31 cellular contexts compared by ENCODE assay signal in genomic region chr6:41342241-41342640, GRCh38. TPM values are rescaled to one million over a fixed set of nuclear protein-coding genes. Genes with fewer than 3 reads are reported as not detected.
"Had no signal": no experiment of that assay in that cellular context is flagged by ENCODE, and none has a peak within 500 bp of the region (broad histone marks: within the 10 kb centered on the region; RNA-seq: fewer than 3 reads in every experiment).

No MANE protein-coding gene starts in this region.

- FAIRE-seq: bronchial epithelial cell, RCC 7860, TTC549 had no signal

- DNase-seq: activated B cell treated with CpG ODN at 0.5 μM for 24 hours; activated CD4-positive, alpha-beta T cell treated with anti-CD3 and anti-CD28 coated beads for 1 hour; activated CD4-positive, alpha-beta T cell treated with anti-CD3 and anti-CD28 coated beads, Interleukin-2, amount 50 U/mL, for 48 hours; activated gamma-delta T cell; activated naive CD4-positive, alpha-beta T cell treated with anti-CD3 and anti-CD28 coated beads for 36 hours; activated naive CD8-positive, alpha-beta T cell treated with anti-CD3 and anti-CD28 coated beads, Interleukin-2, amount 50 U/mL, for 24 hours; activated T-cell treated with anti-CD3 and anti-CD28 coated beads for 4 hours; activated T-cell treated with anti-CD3 and anti-CD28 coated beads, Interleukin-2, amount 50 U/mL, for 48 hours; amniotic stem cell; body of pancreas; central memory CD4-positive, alpha-beta T cell; Karpas-422; MM.1S; NCI-H1105; NCI-H1436; NCI-H1694 treated with DMSO at 0.1 percent for 48 hours; NCI-H2029 treated with DMSO at 0.1 percent for 48 hours; NCI-H446; NCI-H524; SHP77 treated with DMSO at 0.1 percent for 48 hours; T-cell; T-helper 2 cell; T1000 had no signal

- H3K9me3 Mint-ChIP-seq: activated B cell treated with CpG ODN at 0.5 μM for 24 hours; activated CD4-positive, alpha-beta T cell treated with anti-CD3 and anti-CD28 coated beads, Interleukin-2, amount 10 ng/mL, durations not matched to agents 24 days and 14 days; activated naive CD4-positive, alpha-beta T cell treated with anti-CD3 and anti-CD28 coated beads for 36 hours; activated naive CD8-positive, alpha-beta T cell treated with anti-CD3 and anti-CD28 coated beads, Interleukin-2, amount 50 U/mL, for 24 hours; activated T-helper 17 cell treated with anti-CD3 and anti-CD28 coated beads, Interleukin-2, amount 50 U/mL, for 72 hours; T-cell had no signal

- H3K36me3 Mint-ChIP-seq: T-cell had no signal

- H3K4me3 Mint-ChIP-seq: activated B cell treated with CpG ODN at 0.5 μM for 24 hours; activated CD4-positive, alpha-beta T cell treated with anti-CD3 and anti-CD28 coated beads, Interleukin-2, amount 10 ng/mL, durations not matched to agents 24 days and 14 days; activated naive CD4-positive, alpha-beta T cell treated with anti-CD3 and anti-CD28 coated beads for 36 hours; activated naive CD8-positive, alpha-beta T cell treated with anti-CD3 and anti-CD28 coated beads, Interleukin-2, amount 50 U/mL, for 24 hours; activated T-helper 17 cell treated with anti-CD3 and anti-CD28 coated beads, Interleukin-2, amount 50 U/mL, for 72 hours; T-cell had no signal

- ATAC-seq: activated naive CD8-positive, alpha-beta T cell treated with anti-CD3 and anti-CD28 coated beads, Interleukin-2, amount 50 U/mL, for 24 hours; activated T-helper 17 cell treated with anti-CD3 and anti-CD28 coated beads, Interleukin-2, amount 50 U/mL, for 72 hours; body of pancreas; T-cell had no signal

- H3K27ac Mint-ChIP-seq: activated B cell treated with CpG ODN at 0.5 μM for 24 hours; activated CD4-positive, alpha-beta T cell treated with anti-CD3 and anti-CD28 coated beads, Interleukin-2, amount 10 ng/mL, durations not matched to agents 24 days and 14 days; activated naive CD4-positive, alpha-beta T cell treated with anti-CD3 and anti-CD28 coated beads for 36 hours; activated naive CD8-positive, alpha-beta T cell treated with anti-CD3 and anti-CD28 coated beads, Interleukin-2, amount 50 U/mL, for 24 hours; activated T-helper 17 cell treated with anti-CD3 and anti-CD28 coated beads, Interleukin-2, amount 50 U/mL, for 72 hours had no signal

RNA-seq across cellular contexts. Expression of gene NCR2, which starts 6.8 kb away (rescaled TPM):
- total RNA-seq: activated B cell treated with CpG ODN at 0.5 μM for 24 hours; activated CD4-positive, alpha-beta T cell treated with anti-CD3 and anti-CD28 coated beads, Interleukin-2, amount 10 ng/mL, durations not matched to agents 24 days and 14 days; activated CD8-positive, alpha-beta memory T cell treated with anti-CD3 and anti-CD28 coated beads for 36 hours; activated naive CD4-positive, alpha-beta T cell treated with anti-CD3 and anti-CD28 coated beads for 36 hours; activated T-helper 17 cell treated with anti-CD3 and anti-CD28 coated beads, Interleukin-2, amount 50 U/mL, for 72 hours; ascending aorta; body of pancreas; bronchial epithelial cell; SK-MEL-5; T-cell had no signal

RNA-seq across cellular contexts. Expression of gene TREM1, which starts 55.8 kb away (rescaled TPM):
- total RNA-seq: activated B cell treated with CpG ODN at 0.5 μM for 24 hours; activated CD4-positive, alpha-beta T cell treated with anti-CD3 and anti-CD28 coated beads, Interleukin-2, amount 10 ng/mL, durations not matched to agents 24 days and 14 days; activated CD8-positive, alpha-beta memory T cell treated with anti-CD3 and anti-CD28 coated beads for 36 hours; ascending aorta; body of pancreas; SK-MEL-5 had no signal
